Comparison of ENCODE assay signal across 8 cellular contexts in genomic region chr1:156193208-156193487, GRCh38. TPM values are rescaled to one million over a fixed set of nuclear protein-coding genes. Genes with fewer than 3 reads are reported as not detected.
DNase-seq lines count a peak whose midpoint lies in the region; ATAC-seq, FAIRE-seq and TF ChIP-seq lines count a peak whose summit lies in the region.

No MANE protein-coding gene starts in this region.

- peak overlapping the region; percentile 95 for H3K4me3 ChIP-seq in astrocyte (ENCODE audit: insufficient read depth, low read depth, low read length)
- peak overlapping the region; percentile 32 for H3K4me3 ChIP-seq in lung
- peak overlapping the region; percentile 50 to 97 (median 80) for H3K4me3 ChIP-seq in tibial nerve

- peak overlapping the region in 1 of 2 donors; percentile 93 for H3K4me3 Mint-ChIP-seq in activated T-cell treated with anti-CD3 and anti-CD28 coated beads, Interleukin-2, amount 50 U/mL, for 72 hours
- H3K4me3 Mint-ChIP-seq in astrocyte (ENCODE audit: unreplicated experiment) = peak overlapping the region; percentile 98

- no peak for TF ChIP-seq POLR2A in tibial nerve (IDR thresholded peaks at IDR 0.05)

- H2AFZ ChIP-seq in astrocyte (ENCODE audit: low read depth, low read length) = peak overlapping the region; percentile 86

- FAIRE-seq in astrocyte (lab: Jason Lieb, UNC) = no peak

- H3K36me3 Mint-ChIP-seq in activated T-cell treated with anti-CD3 and anti-CD28 coated beads, Interleukin-2, amount 50 U/mL, for 72 hours (ENCODE audit: insufficient read depth in 2 of 2) = peaks cover 11 to 28% of the 10 kb centered on the region in 2 donors
- H3K36me3 Mint-ChIP-seq in astrocyte (ENCODE audit: low read depth, unreplicated experiment) = peaks cover 11% of the 10 kb centered on the region

- H3K9me3 Mint-ChIP-seq in activated T-cell treated with anti-CD3 and anti-CD28 coated beads, Interleukin-2, amount 50 U/mL, for 72 hours = peaks cover 0 to 1% of the 10 kb centered on the region in 2 donors
- peaks cover 2% of the 10 kb centered on the region for H3K9me3 Mint-ChIP-seq in astrocyte (ENCODE audit: unreplicated experiment)

- no peak for TF ChIP-seq EP300 in tibial nerve (IDR thresholded peaks at IDR 0.05)

- H3K27ac Mint-ChIP-seq in activated T-cell treated with anti-CD3 and anti-CD28 coated beads, Interleukin-2, amount 50 U/mL, for 72 hours = peak overlapping the region; percentile 84
- peak overlapping the region; percentile 95 for H3K27ac Mint-ChIP-seq in astrocyte (ENCODE audit: unreplicated experiment)

- H3K4me1 ChIP-seq in astrocyte (ENCODE audit: insufficient read depth, low read length) (peaks cover 10% of the 10 kb centered on the region), lung (ENCODE audit: control insufficient read depth in 2 of 2, insufficient read depth in 2 of 2, low read length in 2 of 2) (peaks cover 2 to 5% of the 10 kb centered on the region in 2 donors), tibial nerve (peaks cover 0 to 31% (median 8%) of the 10 kb centered on the region in 4 donors)

- H3K9ac ChIP-seq in astrocyte (ENCODE audit: low read length) = peak overlapping the region; percentile 91

- H3K27ac ChIP-seq in astrocyte (ENCODE audit: low read depth, low read length) (peak overlapping the region; percentile 78), lung (ENCODE audit: low read depth in 1 of 2, low read length in 1 of 2) (peak overlapping the region in 1 of 2 donors; percentile 86), tibial nerve (peak overlapping the region; percentile 66 to 89 (median 78))

- H3K9me3 ChIP-seq in astrocyte (ENCODE audit: insufficient read depth, low read depth, low read length) (peaks cover 4% of the 10 kb centered on the region), lung (ENCODE audit: control insufficient read depth in 2 of 2, insufficient read depth in 1 of 2, low read length in 1 of 2) (no peaks in the 10 kb centered on the region), tibial nerve (no peaks in the 10 kb centered on the region)

- WGBS in lung, 2 donors = 80 to 85% methylated on average over 7 of the region's 7 CpGs
- WGBS in tibial nerve, 2 donors = 79 to 84% methylated on average over 7 of the region's 7 CpGs

- no peaks in the 10 kb centered on the region for H3K36me3 ChIP-seq in astrocyte (ENCODE audit: insufficient read depth, low read length)
- H3K36me3 ChIP-seq in lung (ENCODE audit: control insufficient read depth in 2 of 2, insufficient read depth in 2 of 2, low read length in 2 of 2) = peaks cover 0 to 7% of the 10 kb centered on the region in 2 donors
- H3K36me3 ChIP-seq in tibial nerve = peaks cover 0 to 14% (median 0%) of the 10 kb centered on the region in 3 donors

- H3K4me1 Mint-ChIP-seq in activated T-cell treated with anti-CD3 and anti-CD28 coated beads, Interleukin-2, amount 50 U/mL, for 72 hours (ENCODE audit: low read depth) = no peaks in the 10 kb centered on the region
- peaks cover 5% of the 10 kb centered on the region for H3K4me1 Mint-ChIP-seq in astrocyte (ENCODE audit: low read depth, unreplicated experiment)

- H4K20me1 ChIP-seq in astrocyte (ENCODE audit: insufficient read depth, low read length) = peaks cover 36% of the 10 kb centered on the region

- H3K79me2 ChIP-seq in astrocyte (ENCODE audit: insufficient read depth, low read length) = peaks cover 40% of the 10 kb centered on the region

- H3K27me3 Mint-ChIP-seq in activated T-cell treated with anti-CD3 and anti-CD28 coated beads, Interleukin-2, amount 50 U/mL, for 72 hours (ENCODE audit: low read depth) = no peaks in the 10 kb centered on the region
- no peaks in the 10 kb centered on the region for H3K27me3 Mint-ChIP-seq in astrocyte (ENCODE audit: low read depth, unreplicated experiment)

- peak overlapping the region; percentile 94 for H3K4me2 ChIP-seq in astrocyte (ENCODE audit: low read length)

- no peak for ATAC-seq in activated T-cell treated with anti-CD3 and anti-CD28 coated beads, Interleukin-2, amount 50 U/mL, for 72 hours (replicated peaks in 1 of 2)
- ATAC-seq in lung (ENCODE audit: insufficient read depth, low FRiP score) = no peak

- TF ChIP-seq CTCF in astrocyte (IDR thresholded peaks at IDR 0.05; ENCODE audit: insufficient read depth, low read depth, low read length) (no peak), lung (IDR thresholded peaks at IDR 0.05; ENCODE audit: control extremely low read depth, extremely low read depth) (no peak), tibial nerve (IDR thresholded peaks at IDR 0.05) (no peak)

- no peak for DNase-seq in activated T-cell treated with anti-CD3 and anti-CD28 coated beads, Interleukin-2, amount 50 U/mL, for 72 hours
- no peak for DNase-seq in activated T-cell treated with anti-CD3 and anti-CD28 coated beads for 4 hours
- no peak for DNase-seq in astrocyte (ENCODE audit: low read depth)
- DNase-seq in lung (ENCODE audit: low spot score) = no peak
- no peak for DNase-seq in tibial nerve (ENCODE audit: low spot score in 2 of 2)
- no peak for DNase-seq in mesenteric fat pad (ENCODE audit: low spot score)
- DNase-seq in globus pallidus (ENCODE audit: low spot score) = no peak
- no peak for DNase-seq in activated gamma-delta T cell (lab: John Stamatoyannopoulos, UW)

- no peaks in the 10 kb centered on the region for H3K27me3 ChIP-seq in astrocyte (ENCODE audit: insufficient read depth, low read length)
- no peaks in the 10 kb centered on the region for H3K27me3 ChIP-seq in lung (ENCODE audit: control insufficient read depth, insufficient read depth)
- no peaks in the 10 kb centered on the region for H3K27me3 ChIP-seq in tibial nerve

RNA-seq across cellular contexts. Expression of gene SLC25A44, which starts 0.8 kb away (rescaled TPM):
- total RNA-seq in activated T-cell treated with anti-CD3 and anti-CD28 coated beads, Interleukin-2, amount 50 U/mL, for 72 hours = 10 to 100 TPM; 52.3 to 71.0 TPM
- total RNA-seq in astrocyte (21.3 and 21.7 TPM in 2 replicates), lung (10 to 100 TPM; 10.9 to 28.4 TPM), tibial nerve (10 to 100 TPM in 3 of 4 donors, 1 to 10 TPM in 1; 9.4 to 25.5 (median 13.6) TPM), mesenteric fat pad (34.3 TPM)
- 10 to 100 TPM in 1 of 2 donors, 1 to 10 TPM in 1; 8.0 to 22.0 TPM for polyA plus RNA-seq in lung

RNA-seq across cellular contexts. Expression of gene PMF1, which starts 19.7 kb away (rescaled TPM):
- total RNA-seq in activated T-cell treated with anti-CD3 and anti-CD28 coated beads, Interleukin-2, amount 50 U/mL, for 72 hours = 100 to 1,000 TPM; 122 to 127 TPM
- total RNA-seq in astrocyte (28.9 and 29.9 TPM in 2 replicates), lung (10 to 100 TPM; 60.0 to 66.9 TPM), tibial nerve (10 to 100 TPM; 41.7 to 67.1 (median 49.1) TPM), mesenteric fat pad (46.4 TPM)
- 100 to 1,000 TPM in 1 of 2 donors, 10 to 100 TPM in 1; 62.5 to 144 TPM for polyA plus RNA-seq in lung

RNA-seq across cellular contexts. Expression of gene SEMA4A, which starts 39.8 kb away (rescaled TPM):
- total RNA-seq in activated T-cell treated with anti-CD3 and anti-CD28 coated beads, Interleukin-2, amount 50 U/mL, for 72 hours = 10 to 100 TPM; 63.7 to 80.3 TPM
- total RNA-seq in astrocyte (0.66 and 1.1 TPM in 2 replicates), lung (10 to 100 TPM; 22.7 to 46.9 TPM), tibial nerve (1 to 10 TPM; 1.8 to 4.6 (median 3.5) TPM), mesenteric fat pad (31.9 TPM)
- polyA plus RNA-seq in lung = 10 to 100 TPM; 26.9 to 54.9 TPM

RNA-seq across cellular contexts. Expression of gene BGLAP, which starts 48.8 kb away (rescaled TPM):
- total RNA-seq in activated T-cell treated with anti-CD3 and anti-CD28 coated beads, Interleukin-2, amount 50 U/mL, for 72 hours = 1 to 10 TPM; 6.8 to 7.4 TPM
- total RNA-seq in astrocyte (0.66 TPM in 1 of 2 replicates, not detected in the other), lung (1 to 10 TPM; 1.3 to 1.7 TPM), tibial nerve (1 to 10 TPM in 3 of 4 donors, not detected in 1; 2.1 to 5.2 (median 2.7) TPM), mesenteric fat pad (not detected)
- 1 to 10 TPM in 1 of 2 donors, under 1 TPM in 1; 0.46 to 1.7 TPM for polyA plus RNA-seq in lung

RNA-seq across cellular contexts. Expression of gene PAQR6, which starts 54.7 kb away (rescaled TPM):
- total RNA-seq in activated T-cell treated with anti-CD3 and anti-CD28 coated beads, Interleukin-2, amount 50 U/mL, for 72 hours = 10 to 100 TPM in 1 of 2 donors, 1 to 10 TPM in 1; 9.6 to 10.4 TPM
- total RNA-seq in astrocyte (6.4 and 7.2 TPM in 2 replicates), lung (1 to 10 TPM; 1.3 to 3.0 TPM), tibial nerve (10 to 100 TPM; 26.4 to 44.6 (median 31.2) TPM), mesenteric fat pad (1.4 TPM)
- polyA plus RNA-seq in lung = 1 to 10 TPM; 1.7 to 2.6 TPM

Comparison
In these comparisons a context has a peak if more than half of its experiments do, and no peak if none do; other contexts are left out.
1. H3K4me3 ChIP-seq: peak in every context shown above with its lines; median percentile 95 in astrocyte; 80 in tibial nerve; 32 in lung.